In genomic region chr6:74731204-74731603, GRCh38 we compare ENCODE assay signal across 16 cellular contexts.
A peak's percentile ranks its signal among the peaks of the same experiment; 100 is the strongest.
DNase-seq lines count a peak whose midpoint lies in the region; ATAC-seq, FAIRE-seq and TF ChIP-seq lines count a peak whose summit lies in the region.
"Had no signal": no experiment of that assay in that cellular context is flagged by ENCODE, and none has a peak within 500 bp of the region (broad histone marks: within the 10 kb centered on the region; RNA-seq: fewer than 3 reads in every experiment).

No MANE protein-coding gene starts in this region.

- in situ Hi-C loops in SK-MEL-5 (cut with HindIII; ENCODE audit: low pct_unique_long_range_greater_than_20kb, low sequenced_read_pairs) = no loop called here

- no peak for ATAC-seq in HG03565 (IDR thresholded peaks at IDR 0.05; ENCODE audit: unreplicated experiment)

- no peak for TF ChIP-seq CTCF in fibroblast of the aortic adventitia (IDR thresholded peaks at IDR 0.05; ENCODE audit: insufficient read depth, low read length)

- DNase-seq in NCI-H1105 treated with DMSO at 0.1 percent for 48 hours (lab: John Stamatoyannopoulos, UW) (peak; percentile 2), NCI-H1105 (lab: John Stamatoyannopoulos, UW) (no peak), SK-MEL-5 (ENCODE audit: low read depth, low spot score) (peak; percentile 81), fibroblast of the aortic adventitia (ENCODE audit: low read depth) (peak; percentile 2), urothelium cell line (ENCODE audit: low spot score) (peak; percentile 8), NCI-H1930 (lab: John Stamatoyannopoulos, UW) (no peak)
- DNase-seq in activated CD4-positive, alpha-beta T cell treated with anti-CD3 and anti-CD28 coated beads for 48 hours = no peak
- DNase-seq: activated CD4-positive, alpha-beta T cell treated with anti-CD3 and anti-CD28 coated beads, Interleukin-2, amount 50 U/mL, for 48 hours; activated effector memory CD4-positive, alpha-beta T cell treated with anti-CD3 and anti-CD28 coated beads, Interleukin-2, amount 50 U/mL, for 16 hours; CD8-positive, alpha-beta memory T cell; central memory CD4-positive, alpha-beta T cell; H9; NCI-H524 treated with DMSO at 0.1 percent for 48 hours; occipital lobe had no signal

- FAIRE-seq in urothelium cell line (lab: Jason Lieb, UNC) = no peak

- H3K4me3 ChIP-seq in fibroblast of the aortic adventitia (ENCODE audit: low read depth, low read length) = no peak overlapping the region
- H3K4me3 ChIP-seq: suprapubic skin had no signal

Comparison
In these comparisons a context has a peak if more than half of its experiments do, and no peak if none do; other contexts are left out.
1. DNase-seq: peak in NCI-H1105 treated with DMSO at 0.1 percent for 48 hours (single experiment), SK-MEL-5 (single experiment), fibroblast of the aortic adventitia (single experiment) and urothelium cell line (single experiment); none in NCI-H1105 (single experiment), activated CD4-positive, alpha-beta T cell treated with anti-CD3 and anti-CD28 coated beads for 48 hours (single experiment) and NCI-H1930 (0 of 2).